Comparison of ENCODE assay signal across 1 cellular context in the genomic region with DNA sequence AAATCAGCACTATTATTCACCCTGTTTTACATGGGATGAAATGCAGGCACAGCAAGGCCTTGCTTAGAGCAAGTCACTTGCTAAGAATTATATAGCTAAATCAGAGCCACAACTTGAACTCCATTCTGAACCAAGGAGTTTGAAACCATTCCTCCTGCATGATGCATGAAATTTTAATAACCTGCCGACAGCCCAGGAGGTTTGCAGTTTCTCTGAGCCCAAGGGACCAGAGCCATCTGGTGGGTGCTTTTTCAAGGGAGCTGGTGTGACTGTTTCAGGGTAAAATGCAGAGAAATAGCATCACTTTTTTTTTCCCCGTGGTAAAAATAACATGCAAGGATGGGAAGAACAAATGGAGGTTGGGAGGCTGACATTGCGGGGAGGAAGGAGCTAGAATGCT.
TF ChIP-seq lines count a peak whose summit lies in the region.

No MANE protein-coding gene starts in this region.

TF ChIP-seq in HCT116, 20 proteins besides CTCF, POLR2A, EP300 and RAD21 (continued from another document):
- TF ChIP-seq ZBTB33 (IDR thresholded peaks at IDR 0.05; ENCODE audit: extremely low read depth, insufficient replicate concordance, low read length) (no peak), EGR1 (IDR thresholded peaks at IDR 0.05; ENCODE audit: low read depth) (no peak), EZH2 (IDR thresholded peaks at IDR 0.05) (no peak), EZH2phosphoT487 (IDR thresholded peaks at IDR 0.05; ENCODE audit: borderline replicate concordance) (no peak), FOSL1 (IDR thresholded peaks at IDR 0.05; ENCODE audit: low read depth) (no peak), ZNF274 (IDR thresholded peaks at IDR 0.05; ENCODE audit: low read depth, low read length) (no peak), SIN3A (IDR thresholded peaks at IDR 0.05; ENCODE audit: low read depth) (no peak), ELF1 (IDR thresholded peaks at IDR 0.05; ENCODE audit: borderline replicate concordance, low read depth) (no peak), YY1 (IDR thresholded peaks at IDR 0.05; ENCODE audit: extremely low read depth, insufficient replicate concordance, low read depth, low read length) (no peak), CEBPB (IDR thresholded peaks at IDR 0.05; ENCODE audit: low read depth) (no peak), CBX3 (IDR thresholded peaks at IDR 0.05; ENCODE audit: low read depth) (no peak), POLR2AphosphoS5 (IDR thresholded peaks at IDR 0.05; ENCODE audit: low read depth, low read length) (no peak), REST (IDR thresholded peaks at IDR 0.05; ENCODE audit: low read depth) (no peak)
